Comparison of ENCODE assay signal across 17 cellular contexts in the genomic region with DNA sequence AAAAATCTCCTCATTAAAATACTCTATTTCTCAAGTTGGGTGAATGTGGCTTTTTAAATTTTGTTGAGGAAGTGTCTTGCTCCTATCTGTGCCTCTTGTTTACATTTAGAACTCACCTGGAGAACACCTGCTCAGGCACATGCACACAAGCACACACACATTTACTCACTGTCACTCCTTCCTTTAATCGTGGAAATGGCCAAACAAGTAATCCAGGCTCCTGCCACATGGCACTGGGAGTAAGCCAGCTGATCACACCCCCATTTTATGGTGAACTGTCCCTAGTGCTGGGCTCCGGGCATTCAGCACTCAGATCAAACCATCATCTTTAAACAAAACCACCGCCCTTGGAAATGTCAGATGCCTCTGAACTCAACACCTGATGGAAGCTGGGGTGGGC.
DNase-seq lines count a peak whose midpoint lies in the region; ATAC-seq and TF ChIP-seq lines count a peak whose summit lies in the region.
"Had no signal": no experiment of that assay in that cellular context is flagged by ENCODE, and none has a peak within 500 bp of the region (broad histone marks: within the 10 kb centered on the region; RNA-seq: fewer than 3 reads in every experiment).

No MANE protein-coding gene starts in this region.

- H3K9me3 ChIP-seq in neural progenitor cell (ENCODE audit: low read depth), result no peaks in the 10 kb centered on the region
- H3K9me3 ChIP-seq: BLaER1 treated with 17β-estradiol and CSF1 and Interleukin-3, amounts not matched to agents 10 nM and 100 nM; HAP-1 had no signal

- H3K9me3 Mint-ChIP-seq in activated naive CD8-positive, alpha-beta T cell treated with anti-CD3 and anti-CD28 coated beads, Interleukin-2, amount 50 U/mL, for 24 hours, result no peaks in the 10 kb centered on the region
- H3K9me3 Mint-ChIP-seq in nephron progenitor cell, result no peaks in the 10 kb centered on the region
- no peaks in the 10 kb centered on the region for H3K9me3 Mint-ChIP-seq in Calu3 (ENCODE audit: low read depth, unreplicated experiment)
- H3K9me3 Mint-ChIP-seq in neural progenitor cell, result no peaks in the 10 kb centered on the region
- H3K9me3 Mint-ChIP-seq: IgD-negative memory B cell had no signal

- no peaks in the 10 kb centered on the region for H3F3A ChIP-seq in neural progenitor cell (ENCODE audit: low read depth)

- no peak overlapping the region for H3K9ac ChIP-seq in neural progenitor cell
- H3K9ac ChIP-seq: BLaER1 treated with 17β-estradiol and CSF1 and Interleukin-3, amounts not matched to agents 10 nM and 100 nM had no signal

- no peaks in the 10 kb centered on the region for H3K36me3 ChIP-seq in neural progenitor cell
- H3K36me3 ChIP-seq: HAP-1 had no signal

- H3K79me2 ChIP-seq in neural progenitor cell (ENCODE audit: low read depth), result no peaks in the 10 kb centered on the region

- H2AFZ ChIP-seq in neural progenitor cell (replicated peaks), result no peak overlapping the region

- no TSS peak for BruUV-seq in Calu3 (replicated peaks; lab: Mats Ljungman, UMichigan)

- no peaks in the 10 kb centered on the region for H3K27me3 Mint-ChIP-seq in activated naive CD8-positive, alpha-beta T cell treated with anti-CD3 and anti-CD28 coated beads, Interleukin-2, amount 50 U/mL, for 24 hours
- H3K27me3 Mint-ChIP-seq in nephron progenitor cell (ENCODE audit: low read depth, poor library complexity) (no peaks in the 10 kb centered on the region), Calu3 (ENCODE audit: unreplicated experiment) (no peaks in the 10 kb centered on the region), neural progenitor cell (ENCODE audit: insufficient read depth, low read depth) (no peaks in the 10 kb centered on the region)
- H3K27me3 Mint-ChIP-seq: IgD-negative memory B cell had no signal

- H4K20me1 ChIP-seq in neural progenitor cell (ENCODE audit: low read depth), result no peaks in the 10 kb centered on the region
- H4K20me1 ChIP-seq: BLaER1 treated with 17β-estradiol and CSF1 and Interleukin-3, amounts not matched to agents 10 nM and 100 nM had no signal

- H3K27ac Mint-ChIP-seq in activated naive CD8-positive, alpha-beta T cell treated with anti-CD3 and anti-CD28 coated beads, Interleukin-2, amount 50 U/mL, for 24 hours, result peak overlapping the region; percentile 3
- H3K27ac Mint-ChIP-seq in nephron progenitor cell (peak overlapping the region; percentile 19), Calu3 (ENCODE audit: unreplicated experiment) (no peak overlapping the region), neural progenitor cell (no peak overlapping the region)

- TF ChIP-seq CTCF in nephron progenitor cell (IDR thresholded peaks at IDR 0.05) (no peak), Calu3 (IDR thresholded peaks at IDR 0.05; ENCODE audit: unreplicated experiment) (no peak), neural progenitor cell (IDR thresholded peaks at IDR 0.05) (no peak)

- no peak overlapping the region for H3K27ac ChIP-seq in neural progenitor cell
- H3K27ac ChIP-seq: BLaER1 treated with 17β-estradiol and CSF1 and Interleukin-3, amounts not matched to agents 10 nM and 100 nM had no signal

- H3K27me3 ChIP-seq in neural progenitor cell, result no peaks in the 10 kb centered on the region
- H3K27me3 ChIP-seq: BLaER1 treated with 17β-estradiol and CSF1 and Interleukin-3, amounts not matched to agents 10 nM and 100 nM had no signal

- CTCF ChIA-PET in Calu3 (lab: Charles Lee), result no interaction called here

- no peak for ATAC-seq in activated naive CD8-positive, alpha-beta T cell treated with anti-CD3 and anti-CD28 coated beads, Interleukin-2, amount 50 U/mL, for 24 hours

- H3K4me2 ChIP-seq in neural progenitor cell, result no peak overlapping the region
- H3K4me2 ChIP-seq: BLaER1 treated with 17β-estradiol and CSF1 and Interleukin-3, amounts not matched to agents 10 nM and 100 nM had no signal

- H3K4me1 ChIP-seq in neural progenitor cell, result no peaks in the 10 kb centered on the region
- H3K4me1 ChIP-seq: HAP-1 had no signal

- DNase-seq in DMS53 (lab: John Stamatoyannopoulos, UW), result peak; percentile 2
- no peak for DNase-seq in DMS53 treated with DMSO at 0.1 percent for 48 hours (lab: John Stamatoyannopoulos, UW; ENCODE audit: unreplicated experiment)
- peak; percentile 28 for DNase-seq in NCI-H69 (lab: John Stamatoyannopoulos, UW)
- DNase-seq in activated naive CD8-positive, alpha-beta T cell treated with anti-CD3 and anti-CD28 coated beads, Interleukin-2, amount 50 U/mL, for 24 hours, result no peak
- no peak for DNase-seq in nephron progenitor cell
- no peak for DNase-seq in Calu3
- DNase-seq in retina, result no peak
- DNase-seq in neural progenitor cell (ENCODE audit: low spot score), result no peak
- DNase-seq: 8988T, DMS79, NCI-H146, NCI-H2107, NCI-H82, SHP77 treated with DMSO at 0.1 percent for 48 hours had no signal

- H3K4me1 Mint-ChIP-seq in activated naive CD8-positive, alpha-beta T cell treated with anti-CD3 and anti-CD28 coated beads, Interleukin-2, amount 50 U/mL, for 24 hours, result peaks cover 46% of the 10 kb centered on the region
- H3K4me1 Mint-ChIP-seq in nephron progenitor cell, result peaks cover 15% of the 10 kb centered on the region
- H3K4me1 Mint-ChIP-seq in Calu3 (ENCODE audit: low read depth, unreplicated experiment), result peaks cover 11% of the 10 kb centered on the region
- no peaks in the 10 kb centered on the region for H3K4me1 Mint-ChIP-seq in neural progenitor cell
- H3K4me1 Mint-ChIP-seq: IgD-negative memory B cell had no signal

- H3K4me3 Mint-ChIP-seq in activated naive CD8-positive, alpha-beta T cell treated with anti-CD3 and anti-CD28 coated beads, Interleukin-2, amount 50 U/mL, for 24 hours, result no peak overlapping the region
- H3K4me3 Mint-ChIP-seq in nephron progenitor cell (no peak overlapping the region), Calu3 (ENCODE audit: low read depth, unreplicated experiment) (no peak overlapping the region), neural progenitor cell (no peak overlapping the region)
- H3K4me3 Mint-ChIP-seq: IgD-negative memory B cell had no signal

- H3K4me3 ChIP-seq in neural progenitor cell, result no peak overlapping the region
- H3K4me3 ChIP-seq: BLaER1 treated with 17β-estradiol and CSF1 and Interleukin-3, amounts not matched to agents 10 nM and 100 nM; HAP-1 had no signal

- H3K36me3 Mint-ChIP-seq in activated naive CD8-positive, alpha-beta T cell treated with anti-CD3 and anti-CD28 coated beads, Interleukin-2, amount 50 U/mL, for 24 hours (ENCODE audit: low read depth), result peaks cover 59% of the 10 kb centered on the region
- H3K36me3 Mint-ChIP-seq in nephron progenitor cell (ENCODE audit: low read depth) (peaks cover 78% of the 10 kb centered on the region), Calu3 (ENCODE audit: insufficient read depth, unreplicated experiment) (no peaks in the 10 kb centered on the region), neural progenitor cell (peaks cover 2% of the 10 kb centered on the region)

- intact Hi-C loops in Calu3 (cut with micrococcal nuclease; ENCODE audit: unreplicated experiment), result no loop called here

Comparison
In these comparisons a context has a peak if more than half of its experiments do, and no peak if none do; other contexts are left out.
1. DNase-seq: peak in DMS53 (single experiment) and NCI-H69 (single experiment); none in DMS53 treated with DMSO at 0.1 percent for 48 hours (single experiment), activated naive CD8-positive, alpha-beta T cell treated with anti-CD3 and anti-CD28 coated beads, Interleukin-2, amount 50 U/mL, for 24 hours (single experiment), nephron progenitor cell (single experiment), Calu3 (single experiment), retina (single experiment) and neural progenitor cell (single experiment).
2. H3K27ac Mint-ChIP-seq: peak in activated naive CD8-positive, alpha-beta T cell treated with anti-CD3 and anti-CD28 coated beads, Interleukin-2, amount 50 U/mL, for 24 hours (single experiment) and nephron progenitor cell (single experiment); none in Calu3 (single experiment) and neural progenitor cell (single experiment).